ENCODE assay signal across 17 cellular contexts in genomic region chr16:20870122-20870521, GRCh38. TPM values are rescaled to one million over a fixed set of nuclear protein-coding genes. Genes with fewer than 3 reads are reported as not detected.
DNase-seq lines count a peak whose midpoint lies in the region; ATAC-seq and TF ChIP-seq lines count a peak whose summit lies in the region.
"Had no signal": no experiment of that assay in that cellular context is flagged by ENCODE, and none has a peak within 500 bp of the region (broad histone marks: within the 10 kb centered on the region; RNA-seq: fewer than 3 reads in every experiment).

No MANE protein-coding gene starts in this region.

- H3K79me2 ChIP-seq in mammary epithelial cell (ENCODE audit: insufficient read depth, low read length), result peaks cover 89% of the 10 kb centered on the region

- H3K9ac ChIP-seq in mammary epithelial cell (ENCODE audit: insufficient read depth, low read length) (no peak overlapping the region), mesenchymal stem cell (ENCODE audit: low read length) (peak overlapping the region; percentile 5)

- no peak overlapping the region for H2AFZ ChIP-seq in mammary epithelial cell (ENCODE audit: low read depth, low read length)
- H2AFZ ChIP-seq in mesenchymal stem cell (ENCODE audit: low read depth, low read length), result no peak overlapping the region

- DNase-seq in MCF 10A (ENCODE audit: unreplicated experiment) (no peak), mammary epithelial cell (no peak), adrenal gland (no peak), mesenchymal stem cell (no peak), uterus (no peak), NCI-H1105 (lab: John Stamatoyannopoulos, UW) (no peak)
- DNase-seq in stimulated activated CD4-positive, alpha-beta T cell treated with anti-CD3 and anti-CD28 coated beads, Interleukin-1b, Interleukin-23, amount 100 ng/mL, for 48 hours, result no peak
- DNase-seq: activated CD4-positive, alpha-beta T cell treated with anti-CD3 and anti-CD28 coated beads, Interleukin-2, amount 50 U/mL, for 48 hours; activated naive CD8-positive, alpha-beta T cell treated with anti-CD3 and anti-CD28 coated beads, Interleukin-2, amount 50 U/mL, for 24 hours; activated T-cell treated with anti-CD3 and anti-CD28 coated beads, Interleukin-2, amount 50 U/mL, for 48 hours; CD8-positive, alpha-beta T cell; NCI-H2029; pancreas; SHP77; stimulated activated CD4-positive, alpha-beta T cell treated with anti-CD3 and anti-CD28 coated beads, Interleukin-12 subunit alpha, Interleukin-12 subunit beta, amount 100 ng/mL, for 4 hours; T-helper 9 cell had no signal

- no peaks in the 10 kb centered on the region for H3K27me3 Mint-ChIP-seq in MCF 10A (ENCODE audit: insufficient read depth, unreplicated experiment)
- H3K27me3 Mint-ChIP-seq: activated naive CD8-positive, alpha-beta T cell treated with anti-CD3 and anti-CD28 coated beads, Interleukin-2, amount 50 U/mL, for 24 hours had no signal

- in situ Hi-C loops in mammary epithelial cell (cut with MboI; ENCODE audit: low sequenced_read_pairs in 2 of 2), result loop anchor here in 1 of 2 donors (25.0 kb wide), 1 partner anchor 1467 kb away; no protein-coding TSS in a partner anchor

- ATAC-seq in GM19455 (IDR thresholded peaks at IDR 0.05; ENCODE audit: unreplicated experiment), result no peak
- ATAC-seq: activated naive CD8-positive, alpha-beta T cell treated with anti-CD3 and anti-CD28 coated beads, Interleukin-2, amount 50 U/mL, for 24 hours; CD8-positive, alpha-beta T cell; pancreas had no signal

- no peaks in the 10 kb centered on the region for H3K9me3 Mint-ChIP-seq in MCF 10A (ENCODE audit: unreplicated experiment)
- H3K9me3 Mint-ChIP-seq: activated naive CD8-positive, alpha-beta T cell treated with anti-CD3 and anti-CD28 coated beads, Interleukin-2, amount 50 U/mL, for 24 hours; CD8-positive, alpha-beta T cell had no signal

- no peaks in the 10 kb centered on the region for H3K9me3 ChIP-seq in mammary epithelial cell (replicated peaks; ENCODE audit: insufficient read depth, low read length)
- H3K9me3 ChIP-seq in adrenal gland (replicated peaks in 1 of 3), result no peaks in the 10 kb centered on the region
- no peaks in the 10 kb centered on the region for H3K9me3 ChIP-seq in mesenchymal stem cell (ENCODE audit: control insufficient read depth, low read length)
- H3K9me3 ChIP-seq in uterus, result no peaks in the 10 kb centered on the region
- H3K9me3 ChIP-seq: pancreas had no signal

- no peak overlapping the region for H4K8ac ChIP-seq in mesenchymal stem cell (ENCODE audit: low read length)

- no peak overlapping the region for H2BK15ac ChIP-seq in mesenchymal stem cell (ENCODE audit: low read depth, poor library complexity, severe bottlenecking)

- TF ChIP-seq CTCF in MCF 10A (IDR thresholded peaks at IDR 0.05; ENCODE audit: unreplicated experiment) (no peak), mammary epithelial cell (conservative IDR thresholded peaks at IDR 0.05 in 1 of 2, IDR thresholded peaks at IDR 0.05 in 1 of 2; ENCODE audit: extremely low read depth in 1 of 2, insufficient read depth in 1 of 2, low read depth in 1 of 2, low read length in 2 of 2) (no peak), adrenal gland (IDR thresholded peaks at IDR 0.05) (no peak), uterus (IDR thresholded peaks at IDR 0.05) (no peak)

- peak overlapping the region in 1 of 2 experiments; percentile 22 for H2BK12ac ChIP-seq in mesenchymal stem cell (ENCODE audit: low read length in 2 of 2)

- H3K4me1 ChIP-seq in mammary epithelial cell (ENCODE audit: insufficient read depth, low read length) (peaks cover 62% of the 10 kb centered on the region), adrenal gland (replicated peaks in 1 of 2) (peaks cover 55 to 74% of the 10 kb centered on the region in 2 donors), mesenchymal stem cell (ENCODE audit: control insufficient read depth, insufficient read depth, low read depth, low read length) (peaks cover 18% of the 10 kb centered on the region), uterus (peaks cover 0 to 31% of the 10 kb centered on the region in 2 donors)

- H4K20me1 ChIP-seq in mammary epithelial cell (ENCODE audit: insufficient read depth, low read length), result no peaks in the 10 kb centered on the region

- dilution Hi-C loops in mammary epithelial cell (cut with HindIII; ENCODE audit: low sequenced_read_pairs), result no loop called here

- H3K36me3 ChIP-seq in mammary epithelial cell (ENCODE audit: insufficient read depth, low read length) (no peaks in the 10 kb centered on the region), adrenal gland (replicated peaks in 1 of 2) (no peaks in the 10 kb centered on the region), mesenchymal stem cell (ENCODE audit: control insufficient read depth in 1 of 2, insufficient read depth in 2 of 2, low read depth in 1 of 2, low read length in 2 of 2) (peaks cover 4 to 7% of the 10 kb centered on the region in 2 experiments), uterus (no peaks in the 10 kb centered on the region)
- H3K36me3 ChIP-seq: pancreas had no signal

- H3K14ac ChIP-seq in mesenchymal stem cell (ENCODE audit: low read length in 2 of 2), result no peak overlapping the region

- H3K4me3 ChIP-seq in mammary epithelial cell (replicated peaks in 1 of 3; ENCODE audit: insufficient read depth in 1 of 3, low read depth in 2 of 3, low read length in 3 of 3), result no peak overlapping the region
- no peak overlapping the region for H3K4me3 ChIP-seq in adrenal gland
- H3K4me3 ChIP-seq in mesenchymal stem cell (ENCODE audit: insufficient read depth in 1 of 2, low read depth in 1 of 2, low read length in 2 of 2), result no peak overlapping the region
- no peak overlapping the region for H3K4me3 ChIP-seq in uterus
- H3K4me3 ChIP-seq: pancreas had no signal

- CTCF ChIA-PET in MCF 10A (lab: Yijun Ruan, JAX), result interaction anchor here (0.6 to 0.7 kb wide), 2 partner anchors 307 to 1690 kb away, joined by 3 read pairs; no protein-coding TSS in a partner anchor
- CTCF ChIA-PET in mammary epithelial cell (lab: Charles Lee; ENCODE audit: low non-redundant PET), result no interaction called here

- peak overlapping the region in 1 of 2 experiments; percentile 43 for H3K23ac ChIP-seq in mesenchymal stem cell (ENCODE audit: low read length in 2 of 2)

- intact Hi-C loops in MCF 10A (cut with micrococcal nuclease) (no loop called here), mammary epithelial cell (cut with micrococcal nuclease) (no loop called here), adrenal gland (cut with DNase I) (no loop called here), uterus (cut with DNase I; ENCODE audit: low total_unique reads) (no loop called here)

- no peak for TF ChIP-seq POLR2A in adrenal gland (IDR thresholded peaks at IDR 0.05)
- TF ChIP-seq POLR2A in uterus (IDR thresholded peaks at IDR 0.05), result no peak

- H3K27me3 ChIP-seq in mammary epithelial cell (ENCODE audit: insufficient read depth, low read length) (no peaks in the 10 kb centered on the region), adrenal gland (no peaks in the 10 kb centered on the region), mesenchymal stem cell (ENCODE audit: control insufficient read depth in 1 of 2, insufficient read depth in 1 of 2, low read length in 2 of 2) (no peaks in the 10 kb centered on the region), uterus (no peaks in the 10 kb centered on the region)
- H3K27me3 ChIP-seq: pancreas had no signal

- H4K91ac ChIP-seq in mesenchymal stem cell (ENCODE audit: low read length), result no peak overlapping the region

- H2AK5ac ChIP-seq in mesenchymal stem cell (ENCODE audit: low read length, severe bottlenecking), result no peak overlapping the region

- H2BK5ac ChIP-seq in mesenchymal stem cell (ENCODE audit: low read depth, low read length, poor library complexity, severe bottlenecking), result no peak overlapping the region

- peaks cover 19% of the 10 kb centered on the region for H3K79me1 ChIP-seq in mesenchymal stem cell (replicated peaks; ENCODE audit: low read length, poor library complexity, severe bottlenecking)

- WGBS in mammary epithelial cell (ENCODE audit: low coverage, missing lambda C conversion rate), result 44% methylated on average over 2 of the region's 2 CpGs
- 51 to 73% (median 58%) methylated on average over 2 of the region's 2 CpGs for WGBS in adrenal gland, 4 donors
- 30% methylated on average over 2 of the region's 2 CpGs for WGBS in mesenchymal stem cell

- H3K4me3 Mint-ChIP-seq in MCF 10A (ENCODE audit: unreplicated experiment), result no peak overlapping the region
- H3K4me3 Mint-ChIP-seq: activated naive CD8-positive, alpha-beta T cell treated with anti-CD3 and anti-CD28 coated beads, Interleukin-2, amount 50 U/mL, for 24 hours; CD8-positive, alpha-beta T cell had no signal

- no peak overlapping the region for H3K4ac ChIP-seq in mesenchymal stem cell (ENCODE audit: low read depth in 1 of 2, low read length in 2 of 2)

- H2BK120ac ChIP-seq in mesenchymal stem cell (ENCODE audit: low read depth, low read length), result no peak overlapping the region

- peaks cover 58% of the 10 kb centered on the region for H3K4me1 Mint-ChIP-seq in MCF 10A (ENCODE audit: insufficient read depth, unreplicated experiment)

- H3K27ac ChIP-seq in mammary epithelial cell (ENCODE audit: insufficient read depth, low read depth, low read length), result no peak overlapping the region
- peak overlapping the region in 4 of 5 donors; percentile 7 to 85 (median 62) for H3K27ac ChIP-seq in adrenal gland
- H3K27ac ChIP-seq in mesenchymal stem cell (ENCODE audit: low read length, poor library complexity, severe bottlenecking), result no peak overlapping the region
- H3K27ac ChIP-seq in uterus, result peak overlapping the region; percentile 63 to 72
- H3K27ac ChIP-seq: pancreas had no signal

- POLR2A ChIA-PET in MCF 10A (lab: Yijun Ruan, JAX), result interaction anchor here (2.8 to 13.3 kb wide), 3 partner anchors 9 to 32 kb away, joined by 11 to 343 read pairs (median 260); partner anchors contain the start of genes DCUN1D3 and LYRM1

- H3K36me3 Mint-ChIP-seq in MCF 10A (ENCODE audit: insufficient read depth, unreplicated experiment), result peaks cover 28% of the 10 kb centered on the region

- BruUV-seq in MCF 10A (replicated peaks; lab: Mats Ljungman, UMichigan) (no TSS peak), mammary epithelial cell (replicated peaks; lab: Mats Ljungman, UMichigan) (no TSS peak)

- peak overlapping the region; percentile 23 for H3K27ac Mint-ChIP-seq in MCF 10A (ENCODE audit: low read depth, unreplicated experiment)
- H3K27ac Mint-ChIP-seq: activated naive CD8-positive, alpha-beta T cell treated with anti-CD3 and anti-CD28 coated beads, Interleukin-2, amount 50 U/mL, for 24 hours; CD8-positive, alpha-beta T cell had no signal

- H3K4me2 ChIP-seq in mammary epithelial cell (ENCODE audit: insufficient read depth, low read depth, low read length) (no peak overlapping the region), mesenchymal stem cell (ENCODE audit: low read length, poor library complexity, severe bottlenecking) (no peak overlapping the region)

- no peak overlapping the region for H3K18ac ChIP-seq in mesenchymal stem cell (ENCODE audit: low read depth in 1 of 2, low read length in 2 of 2)

RNA-seq across cellular contexts. Expression of gene DCUN1D3, which starts 30.0 kb away (rescaled TPM):
- total RNA-seq in MCF 10A (2022) (31.0 and 31.7 TPM in 2 replicates), mammary epithelial cell (10 to 100 TPM; 20.2 to 25.0 TPM), adrenal gland (10 to 100 TPM; 18.8 to 47.2 (median 27.2) TPM), uterus (10 to 100 TPM; 14.7 to 38.0 (median 21.5) TPM)
- polyA plus RNA-seq in mammary epithelial cell (5.4 TPM), adrenal gland (10 to 100 TPM in 1 of 3 donors, 1 to 10 TPM in 2; 7.2 to 12.3 (median 9.8) TPM)
- polyA minus RNA-seq in mammary epithelial cell, result 10.9 TPM
- 7.9 TPM for polyA plus RNA-seq in mesenchymal stem cell (2013, experiment 1 of 2)
- 8.2 TPM for polyA plus RNA-seq in mesenchymal stem cell (2013, experiment 2 of 2)

RNA-seq across cellular contexts. Expression of gene LYRM1, which starts 30.4 kb away (rescaled TPM):
- 67.3 and 92.8 TPM in 2 replicates for total RNA-seq in MCF 10A (2022)
- total RNA-seq in mammary epithelial cell, result 10 to 100 TPM; 20.8 to 24.3 TPM
- 25.3 TPM for polyA plus RNA-seq in mammary epithelial cell
- 10.0 TPM for polyA minus RNA-seq in mammary epithelial cell
- 10 to 100 TPM; 18.0 to 64.4 (median 36.5) TPM for total RNA-seq in adrenal gland
- 10 to 100 TPM; 35.0 to 74.0 (median 54.8) TPM for polyA plus RNA-seq in adrenal gland
- 17.2 TPM for polyA plus RNA-seq in mesenchymal stem cell (2013, experiment 1 of 2)
- 14.6 TPM for polyA plus RNA-seq in mesenchymal stem cell (2013, experiment 2 of 2)
- 100 to 1,000 TPM in 1 of 4 donors, 10 to 100 TPM in 3; 40.0 to 201 (median 51.0) TPM for total RNA-seq in uterus

Comparison
In these comparisons a context has a peak if more than half of its experiments do, and no peak if none do; other contexts are left out.
1. H3K27ac ChIP-seq: peak in adrenal gland (4 of 5) and uterus (2 of 2); none in mammary epithelial cell (single experiment) and mesenchymal stem cell (single experiment).